In the genomic region with DNA sequence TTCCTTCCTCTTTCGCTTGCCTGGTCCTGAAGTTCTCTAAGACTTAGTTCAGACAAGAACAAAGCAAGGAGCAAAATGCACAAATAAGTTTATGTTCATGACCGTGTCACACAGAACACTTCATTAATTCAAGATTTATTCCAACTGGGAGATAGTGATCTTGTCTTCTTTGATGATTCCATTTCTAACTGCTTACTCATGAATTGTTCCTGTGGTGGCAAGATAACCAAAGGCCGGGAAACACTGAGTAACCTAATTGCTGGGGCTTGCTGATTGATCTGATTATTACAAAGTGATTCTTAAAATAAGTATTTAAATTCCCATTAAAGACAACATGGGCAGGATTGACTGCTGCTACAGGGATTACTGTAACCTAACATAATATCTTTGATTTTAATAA, we compare ENCODE assay signal across 14 cellular contexts.
"Had no signal": no experiment of that assay in that cellular context is flagged by ENCODE, and none has a peak within 500 bp of the region (broad histone marks: within the 10 kb centered on the region; RNA-seq: fewer than 3 reads in every experiment).

No MANE protein-coding gene starts in this region.

- H3K4me3 ChIP-seq: ascending aorta, cardiac muscle cell, heart left ventricle, right atrium auricular region had no signal

- H3K27ac ChIP-seq: ascending aorta, cardiac muscle cell, heart left ventricle, neutrophil, right atrium auricular region, WERI-Rb-1 had no signal

- H3K4me1 Mint-ChIP-seq: activated CD4-positive, alpha-beta T cell treated with anti-CD3 and anti-CD28 coated beads for 36 hours; activated naive CD8-positive, alpha-beta T cell treated with anti-CD3 and anti-CD28 coated beads, Interleukin-2, amount 10 ng/mL, durations not matched to agents 7 days and 5 days; naive B cell had no signal

- H3K27ac Mint-ChIP-seq: activated CD4-positive, alpha-beta T cell treated with anti-CD3 and anti-CD28 coated beads for 36 hours; activated CD8-positive, alpha-beta T cell treated with anti-CD3 and anti-CD28 coated beads for 36 hours; activated naive CD8-positive, alpha-beta T cell treated with anti-CD3 and anti-CD28 coated beads, Interleukin-2, amount 10 ng/mL, durations not matched to agents 7 days and 5 days; naive B cell had no signal

- H3K27me3 ChIP-seq: ascending aorta, cardiac muscle cell, heart left ventricle, neutrophil, right atrium auricular region had no signal

- DNase-seq: activated CD4-positive, alpha-beta T cell treated with anti-CD3 and anti-CD28 coated beads for 36 hours; activated CD8-positive, alpha-beta memory T cell treated with anti-CD3 and anti-CD28 coated beads, Interleukin-2, amount 50 U/mL, for 4 hours; activated CD8-positive, alpha-beta T cell treated with anti-CD3 and anti-CD28 coated beads for 36 hours; activated naive CD8-positive, alpha-beta T cell treated with anti-CD3 and anti-CD28 coated beads, Interleukin-2, amount 10 ng/mL, durations not matched to agents 7 days and 5 days; heart left ventricle; left ventricle myocardium superior; naive B cell; posterior cingulate gyrus; small intestine; WERI-Rb-1 had no signal

- H3K36me3 Mint-ChIP-seq: activated naive CD8-positive, alpha-beta T cell treated with anti-CD3 and anti-CD28 coated beads, Interleukin-2, amount 10 ng/mL, durations not matched to agents 7 days and 5 days; naive B cell had no signal

- H3K9me3 ChIP-seq: ascending aorta, neutrophil, right atrium auricular region had no signal

- ATAC-seq: activated CD4-positive, alpha-beta T cell treated with anti-CD3 and anti-CD28 coated beads for 36 hours; activated CD8-positive, alpha-beta T cell treated with anti-CD3 and anti-CD28 coated beads for 36 hours; heart left ventricle; left ventricle myocardium superior had no signal

- H3K36me3 ChIP-seq: ascending aorta, cardiac muscle cell, heart left ventricle, neutrophil, right atrium auricular region, WERI-Rb-1 had no signal

- H3K4me1 ChIP-seq: ascending aorta, heart left ventricle, right atrium auricular region had no signal

- H3K27me3 Mint-ChIP-seq: activated CD4-positive, alpha-beta T cell treated with anti-CD3 and anti-CD28 coated beads for 36 hours; activated CD8-positive, alpha-beta T cell treated with anti-CD3 and anti-CD28 coated beads for 36 hours; activated naive CD8-positive, alpha-beta T cell treated with anti-CD3 and anti-CD28 coated beads, Interleukin-2, amount 10 ng/mL, durations not matched to agents 7 days and 5 days; naive B cell had no signal

- H3K4me3 Mint-ChIP-seq: activated CD4-positive, alpha-beta T cell treated with anti-CD3 and anti-CD28 coated beads for 36 hours; activated CD8-positive, alpha-beta T cell treated with anti-CD3 and anti-CD28 coated beads for 36 hours; activated naive CD8-positive, alpha-beta T cell treated with anti-CD3 and anti-CD28 coated beads, Interleukin-2, amount 10 ng/mL, durations not matched to agents 7 days and 5 days; naive B cell had no signal
